In genomic region chr9:111630182-111631070, GRCh38 we compare ENCODE assay signal across 1 cellular context.
TF ChIP-seq lines count a peak whose summit lies in the region.

No MANE protein-coding gene starts in this region.

TF ChIP-seq in HEK293, 187 proteins besides CTCF, POLR2A, EP300 and RAD21 (continued from another document):
- 0 out of 2 replicates have a peak, but pooled peaks have one; percentile 14 for TF ChIP-seq ZNF777 (tag by site-specific recombination; IDR thresholded peaks at IDR 0.05; ENCODE audit: borderline replicate concordance)
- TF ChIP-seq, protein P1, sequence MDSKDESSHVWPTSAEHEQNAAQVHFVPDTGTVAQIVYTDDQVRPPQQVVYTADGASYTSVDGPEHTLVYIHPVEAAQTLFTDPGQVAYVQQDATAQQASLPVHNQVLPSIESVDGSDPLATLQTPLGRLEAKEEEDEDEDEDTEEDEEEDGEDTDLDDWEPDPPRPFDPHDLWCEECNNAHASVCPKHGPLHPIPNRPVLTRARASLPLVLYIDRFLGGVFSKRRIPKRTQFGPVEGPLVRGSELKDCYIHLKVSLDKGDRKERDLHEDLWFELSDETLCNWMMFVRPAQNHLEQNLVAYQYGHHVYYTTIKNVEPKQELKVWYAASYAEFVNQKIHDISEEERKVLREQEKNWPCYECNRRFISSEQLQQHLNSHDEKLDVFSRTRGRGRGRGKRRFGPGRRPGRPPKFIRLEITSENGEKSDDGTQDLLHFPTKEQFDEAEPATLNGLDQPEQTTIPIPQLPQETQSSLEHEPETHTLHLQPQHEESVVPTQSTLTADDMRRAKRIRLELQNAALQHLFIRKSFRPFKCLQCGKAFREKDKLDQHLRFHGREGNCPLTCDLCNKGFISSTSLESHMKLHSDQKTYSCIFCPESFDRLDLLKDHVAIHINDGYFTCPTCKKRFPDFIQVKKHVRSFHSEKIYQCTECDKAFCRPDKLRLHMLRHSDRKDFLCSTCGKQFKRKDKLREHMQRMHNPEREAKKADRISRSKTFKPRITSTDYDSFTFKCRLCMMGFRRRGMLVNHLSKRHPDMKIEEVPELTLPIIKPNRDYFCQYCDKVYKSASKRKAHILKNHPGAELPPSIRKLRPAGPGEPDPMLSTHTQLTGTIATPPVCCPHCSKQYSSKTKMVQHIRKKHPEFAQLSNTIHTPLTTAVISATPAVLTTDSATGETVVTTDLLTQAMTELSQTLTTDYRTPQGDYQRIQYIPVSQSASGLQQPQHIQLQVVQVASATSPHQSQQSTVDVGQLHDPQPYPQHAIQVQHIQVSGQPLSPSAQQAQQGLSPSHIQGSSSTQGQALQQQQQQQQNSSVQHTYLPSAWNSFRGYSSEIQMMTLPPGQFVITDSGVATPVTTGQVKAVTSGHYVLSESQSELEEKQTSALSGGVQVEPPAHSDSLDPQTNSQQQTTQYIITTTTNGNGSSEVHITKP (tag by site-specific recombination; IDR thresholded peaks at IDR 0.05), result peak; percentile 93
